21 cellular contexts compared by ENCODE assay signal in the genomic region with DNA sequence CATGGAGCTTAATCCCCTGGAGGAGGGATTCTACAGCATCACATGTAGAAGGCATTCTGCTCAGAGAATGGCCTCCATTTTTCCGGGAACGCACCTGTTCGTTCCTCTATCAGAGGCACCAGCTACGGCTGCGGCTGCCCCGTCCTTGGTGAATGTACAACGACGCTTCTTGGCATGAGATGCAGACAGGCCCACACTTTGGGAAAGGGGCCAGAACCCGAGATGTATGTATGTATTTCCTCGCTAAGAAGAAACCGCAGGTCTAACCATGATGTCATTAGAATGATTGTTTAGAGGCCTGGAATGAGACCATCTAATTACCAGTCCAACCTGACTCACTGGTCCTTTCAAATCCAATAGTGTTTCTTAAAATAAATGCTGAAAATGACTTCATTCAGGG.
"Had no signal": no experiment of that assay in that cellular context is flagged by ENCODE, and none has a peak within 500 bp of the region (broad histone marks: within the 10 kb centered on the region; RNA-seq: fewer than 3 reads in every experiment).

No MANE protein-coding gene starts in this region.

- H2AFZ ChIP-seq: hepatocyte, neural progenitor cell had no signal

- H3K27ac ChIP-seq: hepatocyte, left ventricle myocardium inferior, neural progenitor cell, transverse colon had no signal

- H3K4me1 ChIP-seq: left ventricle myocardium inferior, neural progenitor cell, transverse colon had no signal

- H3K79me2 ChIP-seq: hepatocyte had no signal

- H3K4me2 ChIP-seq: hepatocyte, neural progenitor cell had no signal

- H3K9me3 ChIP-seq: transverse colon had no signal

- H3K27me3 ChIP-seq: hepatocyte, neural progenitor cell, transverse colon had no signal

- DNase-seq: activated naive CD4-positive, alpha-beta T cell treated with Interleukin-2 at 50 U/mL for 16 hours; activated naive CD8-positive, alpha-beta T cell treated with anti-CD3 and anti-CD28 coated beads for 36 hours; activated T-cell treated with anti-CD3 and anti-CD28 coated beads, Interleukin-2, amount 50 U/mL, for 4 hours; effector CD8-positive, alpha-beta T cell; foreskin melanocyte; glutamatergic neuron; immature natural killer cell; left ventricle myocardium inferior; naive thymus-derived CD8-positive, alpha-beta T cell; retina; stimulated activated CD4-positive, alpha-beta T cell treated with anti-CD3 and anti-CD28 coated beads, Interleukin-2, amount 100 ng/mL, for 48 hours; stimulated activated CD8-positive, alpha-beta memory T cell treated with anti-CD3 and anti-CD28 coated beads, Interleukin-4, amount 100 ng/mL, for 48 hours; stimulated activated naive B cell treated with anti-CD40 and anti-IgM and Interleukin-4, amounts not matched to agents 10 μg/mL and 1 μg/mL and 100 μg/mL, for 72 hours; T-helper 1 cell; T1000; transverse colon had no signal

- H3K9ac ChIP-seq: neural progenitor cell had no signal

- H3K36me3 ChIP-seq: left ventricle myocardium inferior, neural progenitor cell, transverse colon had no signal

- FAIRE-seq: endothelial cell of umbilical vein had no signal

- ATAC-seq: activated T-cell treated with anti-CD3 and anti-CD28 coated beads, Interleukin-2, amount 50 U/mL, for 4 hours; esophagus mucosa; naive thymus-derived CD8-positive, alpha-beta T cell; stimulated activated naive B cell treated with anti-CD40 and anti-IgM and Interleukin-4, amounts not matched to agents 10 μg/mL and 1 μg/mL and 100 μg/mL, for 72 hours; WTC11 had no signal

- H3K4me3 ChIP-seq: hepatocyte, left ventricle myocardium inferior, neural progenitor cell, transverse colon had no signal
